Comparison of ENCODE assay signal across 1 cellular context in the genomic region with DNA sequence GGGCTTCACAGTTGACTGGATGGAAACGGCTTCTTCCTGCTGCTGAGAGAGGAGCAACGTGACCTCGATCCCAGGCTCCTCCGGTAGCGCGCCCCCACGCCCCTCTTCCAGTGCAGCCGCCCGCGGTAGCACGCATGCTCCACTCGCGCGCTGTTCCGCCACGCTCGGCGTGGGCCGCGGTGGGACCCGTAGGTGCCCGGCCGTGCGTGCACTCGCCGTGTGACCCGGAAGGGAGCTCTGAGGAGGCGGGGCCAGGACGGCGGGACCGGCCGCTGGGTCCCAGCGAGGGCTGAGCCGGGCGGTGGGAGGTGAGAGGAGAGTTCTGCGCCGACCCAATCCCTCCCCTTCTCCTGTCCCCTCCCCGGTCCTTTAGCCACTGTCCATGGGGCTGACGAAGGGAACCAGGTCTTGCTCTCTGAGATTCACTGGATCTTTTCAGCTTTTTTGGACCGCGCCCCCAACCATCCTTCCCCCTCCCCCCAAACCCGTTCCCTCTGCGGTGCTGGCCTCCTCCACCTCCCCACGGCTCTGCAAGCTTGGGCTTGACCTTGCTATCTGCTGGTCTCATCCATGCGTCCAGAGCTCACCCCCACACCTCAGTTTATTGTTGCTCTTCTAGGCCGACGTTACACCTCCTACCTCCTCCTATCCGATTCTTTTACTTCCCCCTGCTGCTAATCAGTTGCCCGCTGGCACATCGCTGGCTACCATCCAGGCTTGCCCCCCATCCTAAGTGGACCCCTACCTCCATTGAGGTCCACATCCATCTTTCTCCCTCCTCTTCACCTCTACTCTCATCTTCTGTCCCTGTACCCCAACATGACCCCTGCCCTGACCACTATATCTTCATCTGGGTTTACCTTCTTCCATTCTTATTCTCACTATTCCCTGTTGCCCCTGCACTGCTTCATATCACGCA.
TF ChIP-seq lines count a peak whose summit lies in the region.

A gene (plus strand): TSS at position 255 of the 919 bp plus-strand sequence. CDS start 2,115 bp downstream, outside the sequence.

TF ChIP-seq in H1, 55 proteins besides CTCF, POLR2A, EP300 and RAD21 (continued from another document):
- no peak for TF ChIP-seq NRF1 (IDR thresholded peaks at IDR 0.05; ENCODE audit: low read depth, low read length)
TF ChIP-seq in H1: peak in this region for 16.
